Comparison of ENCODE assay signal across 8 cellular contexts in the genomic region with DNA sequence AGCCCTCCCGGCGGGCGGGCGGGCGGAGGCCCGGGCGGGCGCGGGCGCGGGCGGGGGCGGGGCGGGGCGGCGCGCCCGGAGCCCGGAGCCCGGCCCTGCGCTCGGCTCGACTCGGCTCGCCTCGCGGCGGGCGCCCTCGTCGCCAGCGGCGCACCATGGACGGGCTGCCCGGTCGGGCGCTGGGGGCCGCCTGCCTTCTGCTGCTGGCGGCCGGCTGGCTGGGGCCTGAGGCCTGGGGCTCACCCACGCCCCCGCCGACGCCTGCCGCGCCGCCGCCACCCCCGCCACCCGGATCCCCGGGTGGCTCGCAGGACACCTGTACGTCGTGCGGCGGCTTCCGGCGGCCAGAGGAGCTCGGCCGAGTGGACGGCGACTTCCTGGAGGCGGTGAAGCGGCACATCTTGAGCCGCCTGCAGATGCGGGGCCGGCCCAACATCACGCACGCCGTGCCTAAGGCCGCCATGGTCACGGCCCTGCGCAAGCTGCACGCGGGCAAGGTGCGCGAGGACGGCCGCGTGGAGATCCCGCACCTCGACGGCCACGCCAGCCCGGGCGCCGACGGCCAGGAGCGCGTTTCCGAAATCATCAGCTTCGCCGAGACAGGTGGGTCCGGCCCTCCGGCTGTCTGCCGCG. TPM values are rescaled to one million over a fixed set of nuclear protein-coding genes. Genes with fewer than 3 reads are reported as not detected.
DNase-seq lines count a peak whose midpoint lies in the region; ATAC-seq, FAIRE-seq and TF ChIP-seq lines count a peak whose summit lies in the region.

A gene (plus strand): TSS at position 103 of the 633 bp plus-strand sequence. CDS start 53 bp downstream, at position 156.

- no peaks in the 10 kb centered on the region for H3K9me1 ChIP-seq in keratinocyte (ENCODE audit: control insufficient read depth, extremely low read depth, insufficient read depth, low read length)

- no peak for DNase-seq in activated naive CD4-positive, alpha-beta T cell treated with anti-CD3 and anti-CD28 coated beads, Interleukin-2, amount 10 ng/mL, durations not matched to agents 7 days and 5 days
- DNase-seq in activated naive CD4-positive, alpha-beta T cell (lab: John Stamatoyannopoulos, UW): no peak
- no peak for DNase-seq in activated naive CD8-positive, alpha-beta T cell treated with anti-CD3 and anti-CD28 coated beads for 36 hours
- no peak for DNase-seq in keratinocyte (ENCODE audit: low read depth, low spot score)
- no peak for DNase-seq in stimulated activated naive CD8-positive, alpha-beta T cell treated with anti-CD3 and anti-CD28 coated beads, Interleukin-15, amount 100 ng/mL, for 72 hours
- no peak for DNase-seq in DMS79 treated with DMSO at 0.1 percent for 48 hours (lab: John Stamatoyannopoulos, UW)
- DNase-seq in hepatic stellate cell (ENCODE audit: low spot score): no peak
- no peak for DNase-seq in GM12892 (ENCODE audit: insufficient read length)

- CTCF ChIA-PET in activated naive CD4-positive, alpha-beta T cell treated with anti-CD3 and anti-CD28 coated beads, Interleukin-2, amount 10 ng/mL, durations not matched to agents 7 days and 5 days (lab: Charles Lee): no interaction called here

- H3K9ac ChIP-seq in keratinocyte (ENCODE audit: control insufficient read depth, extremely low read depth, insufficient read depth, low read length): no peak within 1 kb of the TSS

- peaks cover 25% of the 10 kb centered on the region for H3K4me1 Mint-ChIP-seq in activated naive CD4-positive, alpha-beta T cell treated with anti-CD3 and anti-CD28 coated beads, Interleukin-2, amount 10 ng/mL, durations not matched to agents 7 days and 5 days
- peaks cover 19% of the 10 kb centered on the region for H3K4me1 Mint-ChIP-seq in activated naive CD8-positive, alpha-beta T cell treated with anti-CD3 and anti-CD28 coated beads for 36 hours
- peaks cover 29% of the 10 kb centered on the region for H3K4me1 Mint-ChIP-seq in stimulated activated naive CD8-positive, alpha-beta T cell treated with anti-CD3 and anti-CD28 coated beads, Interleukin-15, amount 100 ng/mL, for 72 hours

- H3K4me1 ChIP-seq in keratinocyte (ENCODE audit: control insufficient read depth, extremely low read depth, insufficient read depth, low read length): peaks cover 3% of the 10 kb centered on the region

- dilution Hi-C loops in keratinocyte (cut with MboI; ENCODE audit: extremely low pct_ligation_motif_present, low sequenced_read_pairs): no loop called here

- peak within 1 kb of the TSS; percentile 11 to 20 (median 18) for H3K4me3 ChIP-seq in keratinocyte (ENCODE audit: control insufficient read depth in 2 of 3, extremely low read depth in 1 of 3, insufficient read depth in 2 of 3, low read depth in 1 of 3, low read length in 3 of 3)

- no peak within 1 kb of the TSS for H3K27ac Mint-ChIP-seq in activated naive CD4-positive, alpha-beta T cell treated with anti-CD3 and anti-CD28 coated beads, Interleukin-2, amount 10 ng/mL, durations not matched to agents 7 days and 5 days
- no peak within 1 kb of the TSS for H3K27ac Mint-ChIP-seq in activated naive CD8-positive, alpha-beta T cell treated with anti-CD3 and anti-CD28 coated beads for 36 hours
- H3K27ac Mint-ChIP-seq in stimulated activated naive CD8-positive, alpha-beta T cell treated with anti-CD3 and anti-CD28 coated beads, Interleukin-15, amount 100 ng/mL, for 72 hours: no peak within 1 kb of the TSS

- peak within 1 kb of the TSS; percentile 56 for H3K4me2 ChIP-seq in keratinocyte (ENCODE audit: control insufficient read depth, extremely low read depth, insufficient read depth, low read depth, low read length)

- no peaks in the 10 kb centered on the region for H3K9me3 ChIP-seq in keratinocyte (ENCODE audit: control insufficient read depth, low read depth, low read length)

- TF ChIP-seq CTCF in keratinocyte (optimal IDR thresholded peaks at IDR 0.05 in 1 of 3, IDR thresholded peaks at IDR 0.05 in 1 of 3, conservative IDR thresholded peaks at IDR 0.05 in 1 of 3; ENCODE audit: extremely low read depth in 1 of 3, insufficient read depth in 2 of 3, low read length in 3 of 3): no peak

- FAIRE-seq in keratinocyte (lab: Jason Lieb, UNC) (no peak), GM12892 (lab: Jason Lieb, UNC) (no peak)

- H3K27me3 ChIP-seq in keratinocyte (ENCODE audit: control insufficient read depth, extremely low read depth, insufficient read depth, low read length): peaks cover 75% of the 10 kb centered on the region

- ATAC-seq in stimulated activated naive CD8-positive, alpha-beta T cell treated with anti-CD3 and anti-CD28 coated beads, Interleukin-15, amount 100 ng/mL, for 72 hours: peak; percentile 15

- peaks cover 92% of the 10 kb centered on the region for H3K27me3 Mint-ChIP-seq in activated naive CD4-positive, alpha-beta T cell treated with anti-CD3 and anti-CD28 coated beads, Interleukin-2, amount 10 ng/mL, durations not matched to agents 7 days and 5 days
- peaks cover 68% of the 10 kb centered on the region for H3K27me3 Mint-ChIP-seq in activated naive CD8-positive, alpha-beta T cell treated with anti-CD3 and anti-CD28 coated beads for 36 hours
- H3K27me3 Mint-ChIP-seq in stimulated activated naive CD8-positive, alpha-beta T cell treated with anti-CD3 and anti-CD28 coated beads, Interleukin-15, amount 100 ng/mL, for 72 hours: peaks cover 75% of the 10 kb centered on the region

- no peaks in the 10 kb centered on the region for H3K79me2 ChIP-seq in keratinocyte (ENCODE audit: control insufficient read depth, insufficient read depth, low read length)

- H4K20me1 ChIP-seq in keratinocyte (ENCODE audit: control insufficient read depth, extremely low read depth, insufficient read depth, low read length): no peaks in the 10 kb centered on the region

- no peaks in the 10 kb centered on the region for H3K36me3 ChIP-seq in keratinocyte (ENCODE audit: control insufficient read depth in 2 of 2, extremely low read depth in 1 of 2, insufficient read depth in 2 of 2, low read length in 2 of 2)

- no peaks in the 10 kb centered on the region for H3K9me3 Mint-ChIP-seq in activated naive CD4-positive, alpha-beta T cell treated with anti-CD3 and anti-CD28 coated beads, Interleukin-2, amount 10 ng/mL, durations not matched to agents 7 days and 5 days
- no peaks in the 10 kb centered on the region for H3K9me3 Mint-ChIP-seq in activated naive CD8-positive, alpha-beta T cell treated with anti-CD3 and anti-CD28 coated beads for 36 hours
- no peaks in the 10 kb centered on the region for H3K9me3 Mint-ChIP-seq in stimulated activated naive CD8-positive, alpha-beta T cell treated with anti-CD3 and anti-CD28 coated beads, Interleukin-15, amount 100 ng/mL, for 72 hours

- no peaks in the 10 kb centered on the region for H3K36me3 Mint-ChIP-seq in activated naive CD4-positive, alpha-beta T cell treated with anti-CD3 and anti-CD28 coated beads, Interleukin-2, amount 10 ng/mL, durations not matched to agents 7 days and 5 days
- H3K36me3 Mint-ChIP-seq in activated naive CD8-positive, alpha-beta T cell treated with anti-CD3 and anti-CD28 coated beads for 36 hours: no peaks in the 10 kb centered on the region

- H3K27ac ChIP-seq in keratinocyte (ENCODE audit: control insufficient read depth, insufficient read depth, low read length): no peak within 1 kb of the TSS

- peak within 1 kb of the TSS; percentile 58 for H3K4me3 Mint-ChIP-seq in activated naive CD4-positive, alpha-beta T cell treated with anti-CD3 and anti-CD28 coated beads, Interleukin-2, amount 10 ng/mL, durations not matched to agents 7 days and 5 days
- H3K4me3 Mint-ChIP-seq in activated naive CD8-positive, alpha-beta T cell treated with anti-CD3 and anti-CD28 coated beads for 36 hours: peak within 1 kb of the TSS; percentile 42
- peak within 1 kb of the TSS; percentile 58 to 69 for H3K4me3 Mint-ChIP-seq in stimulated activated naive CD8-positive, alpha-beta T cell treated with anti-CD3 and anti-CD28 coated beads, Interleukin-15, amount 100 ng/mL, for 72 hours

- TF ChIP-seq POLR2A in GM12892 (IDR thresholded peaks at IDR 0.05; ENCODE audit: low read depth, low read length): no peak

- peak within 1 kb of the TSS; percentile 16 for H2AFZ ChIP-seq in keratinocyte (ENCODE audit: control insufficient read depth, low read length)

RNA-seq across cellular contexts. Expression of the gene that starts here (rescaled TPM):
- total RNA-seq in activated naive CD8-positive, alpha-beta T cell treated with anti-CD3 and anti-CD28 coated beads for 36 hours: not detected
- 0.01 to 0.02 TPM in 2 of 3 replicates, not detected in the other for polyA plus RNA-seq in keratinocyte
- 0.14 TPM for polyA plus RNA-seq in keratinocyte (2011; ENCODE audit: low read depth)
- not detected in 2 replicates for polyA plus RNA-seq in keratinocyte (2011; cell fraction: cytosol; rRNA removed)
- polyA plus RNA-seq in keratinocyte (2011; cell fraction: nucleus; rRNA removed): 0.11 TPM in 1 of 2 replicates, not detected in the other
- polyA plus RNA-seq in keratinocyte (2012; ENCODE audit: low replicate concordance): 0.32 TPM in 1 of 2 replicates, not detected in the other
- polyA minus RNA-seq in keratinocyte: not detected in 3 replicates
- not detected for polyA minus RNA-seq in keratinocyte (2011; cell fraction: cytosol; rRNA and poly(A)+ RNA removed)
- not detected in 2 replicates for polyA minus RNA-seq in keratinocyte (2011; cell fraction: nucleus; rRNA and poly(A)+ RNA removed)
- not detected for polyA plus RNA-seq in GM12892 (2012; ENCODE audit: missing spikeins)
